Comparison of ENCODE assay signal across 16 cellular contexts in genomic region chr2:78839259-78839658, GRCh38.
DNase-seq lines count a peak whose midpoint lies in the region; ATAC-seq and TF ChIP-seq lines count a peak whose summit lies in the region.
"Had no signal": no experiment of that assay in that cellular context is flagged by ENCODE, and none has a peak within 500 bp of the region (broad histone marks: within the 10 kb centered on the region; RNA-seq: fewer than 3 reads in every experiment).

No MANE protein-coding gene starts in this region.

- H3K27ac ChIP-seq in iPS-18a (ENCODE audit: low read length) (no peak overlapping the region), neural progenitor cell (no peak overlapping the region)
- H3K27ac ChIP-seq: A549 had no signal

- peaks cover 26% of the 10 kb centered on the region for H3K27me3 ChIP-seq in H7 (ENCODE audit: control insufficient read depth, insufficient read depth, low read length)
- H3K27me3 ChIP-seq in iPS-18a (ENCODE audit: control insufficient read depth, insufficient read depth, low read length), result peaks cover 49% of the 10 kb centered on the region
- no peaks in the 10 kb centered on the region for H3K27me3 ChIP-seq in neural progenitor cell

- H3K36me3 ChIP-seq in H7 (replicated peaks; ENCODE audit: control insufficient read depth, insufficient read depth, low read length) (no peaks in the 10 kb centered on the region), iPS-18a (ENCODE audit: control insufficient read depth, low read depth, low read length) (no peaks in the 10 kb centered on the region), neural progenitor cell (no peaks in the 10 kb centered on the region)

- intact Hi-C loops in head of caudate nucleus (cut with DNase I), result no loop called here

- ATAC-seq in GM18870 (IDR thresholded peaks at IDR 0.05; ENCODE audit: unreplicated experiment), result no peak
- no peak for ATAC-seq in HG02981 (IDR thresholded peaks at IDR 0.05; ENCODE audit: unreplicated experiment)
- ATAC-seq: A549 had no signal

- no peaks in the 10 kb centered on the region for H3K9me3 ChIP-seq in iPS-18a (ENCODE audit: control insufficient read depth, low read depth, low read length)
- no peaks in the 10 kb centered on the region for H3K9me3 ChIP-seq in neural progenitor cell (ENCODE audit: low read depth)
- H3K9me3 ChIP-seq: A549 had no signal

- peak overlapping the region; percentile 30 for H3K4me2 ChIP-seq in neural progenitor cell
- H3K4me2 ChIP-seq: A549 had no signal

- no peak overlapping the region for H3K4me3 Mint-ChIP-seq in neural progenitor cell
- H3K4me3 Mint-ChIP-seq: H9 had no signal

- no peaks in the 10 kb centered on the region for H4K20me1 ChIP-seq in neural progenitor cell (ENCODE audit: low read depth)

- no peaks in the 10 kb centered on the region for H3K9me3 Mint-ChIP-seq in neural progenitor cell

- H3K4me3 ChIP-seq in H7 (ENCODE audit: insufficient read depth, low read depth, low read length), result no peak overlapping the region
- H3K4me3 ChIP-seq in choroid plexus epithelial cell (ENCODE audit: low read depth, low read length), result no peak overlapping the region
- peak overlapping the region; percentile 40 for H3K4me3 ChIP-seq in iPS-18a (ENCODE audit: low read length)
- no peak overlapping the region for H3K4me3 ChIP-seq in neural progenitor cell
- H3K4me3 ChIP-seq: A549 had no signal

- no peaks in the 10 kb centered on the region for H3K36me3 Mint-ChIP-seq in neural progenitor cell

- no peak for TF ChIP-seq CTCF in choroid plexus epithelial cell (conservative IDR thresholded peaks at IDR 0.05; ENCODE audit: low read depth, low read length)
- TF ChIP-seq CTCF in neural progenitor cell (IDR thresholded peaks at IDR 0.05), result no peak

- H3K79me2 ChIP-seq in neural progenitor cell (ENCODE audit: low read depth), result no peaks in the 10 kb centered on the region

- DNase-seq in H7, result peak; percentile 15
- DNase-seq in choroid plexus epithelial cell (ENCODE audit: low read depth), result peak; percentile 1
- peak; percentile 4 for DNase-seq in neural progenitor cell (ENCODE audit: low spot score)
- DNase-seq in cortex of kidney (lab: John Stamatoyannopoulos, UW), result no peak
- DNase-seq in head of caudate nucleus, result no peak
- DNase-seq: C1 segment of cervical spinal cord, DMS79 treated with DMSO at 0.1 percent for 48 hours, GF-D8, H9, NCI-H1930, NCI-H446, NCI-H748 treated with DMSO at 0.1 percent for 48 hours had no signal

- peaks cover 6% of the 10 kb centered on the region for H3K4me1 Mint-ChIP-seq in neural progenitor cell

- H3K4me1 ChIP-seq in iPS-18a (ENCODE audit: control insufficient read depth, low read depth, low read length), result peaks cover 15% of the 10 kb centered on the region
- H3K4me1 ChIP-seq in neural progenitor cell, result peaks cover 9% of the 10 kb centered on the region
- H3K4me1 ChIP-seq: A549 had no signal

- peaks cover 2% of the 10 kb centered on the region for H3K27me3 Mint-ChIP-seq in neural progenitor cell (ENCODE audit: insufficient read depth, low read depth)

- peak overlapping the region; percentile 39 for H3K27ac Mint-ChIP-seq in neural progenitor cell
- H3K27ac Mint-ChIP-seq: H9 had no signal

- peak overlapping the region; percentile 87 for H2AFZ ChIP-seq in neural progenitor cell (replicated peaks)

- no peaks in the 10 kb centered on the region for H3F3A ChIP-seq in neural progenitor cell (ENCODE audit: low read depth)

- H3K9ac ChIP-seq in iPS-18a (ENCODE audit: low read length), result no peak overlapping the region
- no peak overlapping the region for H3K9ac ChIP-seq in neural progenitor cell

Comparison
In these comparisons a context has a peak if more than half of its experiments do, and no peak if none do; other contexts are left out.
1. DNase-seq: peak in H7 (single experiment), choroid plexus epithelial cell (single experiment) and neural progenitor cell (single experiment); none in cortex of kidney (single experiment) and head of caudate nucleus (0 of 42).